ENCODE assay signal across 21 cellular contexts in the genomic region with DNA sequence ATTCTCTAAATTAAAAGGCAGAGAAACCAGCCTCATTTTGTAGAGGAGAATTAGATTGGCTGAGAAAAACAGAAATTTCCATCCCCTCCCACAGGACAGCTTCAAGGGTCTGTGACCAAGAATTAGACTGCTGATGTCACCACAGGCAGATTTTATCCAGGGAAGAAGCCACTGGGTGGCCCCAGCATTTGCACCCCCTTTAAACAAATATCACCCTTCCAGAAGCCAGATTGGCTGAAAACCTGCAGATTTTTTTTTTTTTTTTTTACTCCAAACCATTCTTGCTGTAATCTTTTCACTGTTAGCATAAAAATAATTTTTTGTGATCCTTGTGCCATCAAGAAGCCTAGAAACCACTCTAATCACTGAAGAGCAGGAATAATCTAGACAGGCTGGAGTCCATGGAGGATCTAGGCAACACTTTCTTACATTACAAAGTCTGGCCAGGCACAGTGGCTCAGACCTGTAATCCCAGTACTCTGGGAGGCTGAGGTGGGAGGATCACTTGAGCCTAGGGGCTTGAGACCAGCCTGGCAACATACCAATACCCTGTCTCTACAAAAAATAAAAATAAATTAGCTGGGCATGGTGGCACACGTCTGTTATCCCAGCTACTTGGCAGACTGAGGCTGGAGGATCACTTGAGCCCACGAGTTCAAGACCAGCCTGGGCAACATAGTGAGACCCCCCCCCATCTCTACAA. TPM values are rescaled to one million over a fixed set of nuclear protein-coding genes. Genes with fewer than 3 reads are reported as not detected.
DNase-seq lines count a peak whose midpoint lies in the region; ATAC-seq and TF ChIP-seq lines count a peak whose summit lies in the region.
"Had no signal": no experiment of that assay in that cellular context is flagged by ENCODE, and none has a peak within 500 bp of the region (broad histone marks: within the 10 kb centered on the region; RNA-seq: fewer than 3 reads in every experiment).

No MANE protein-coding gene starts in this region.

- H3K27me3 Mint-ChIP-seq in T-helper 17 cell = no peaks in the 10 kb centered on the region
- H3K27me3 Mint-ChIP-seq in CD4-positive, alpha-beta T cell = no peaks in the 10 kb centered on the region
- H3K27me3 Mint-ChIP-seq: activated naive CD8-positive, alpha-beta T cell had no signal

- H3K4me3 Mint-ChIP-seq in T-helper 17 cell = no peak overlapping the region
- H3K4me3 Mint-ChIP-seq in CD4-positive, alpha-beta T cell = no peak overlapping the region
- H3K4me3 Mint-ChIP-seq: activated naive CD8-positive, alpha-beta T cell had no signal

- POLR2A ChIA-PET in CD4-positive, alpha-beta T cell (lab: Charles Lee) = interaction anchor here (0.7 to 0.8 kb wide), 3 partner anchors 8 to 140 kb away, joined by 3 to 4 read pairs (median 3); no protein-coding TSS in a partner anchor

- no peaks in the 10 kb centered on the region for H3K36me3 ChIP-seq in gastrocnemius medialis
- H3K36me3 ChIP-seq: neutrophil, Peyer's patch, uterus had no signal

- H3K4me3 ChIP-seq in gastrocnemius medialis = no peak overlapping the region
- H3K4me3 ChIP-seq: BLaER1 treated with 17β-estradiol and CSF1 and Interleukin-3, amounts not matched to agents 10 nM and 100 nM; Peyer's patch; uterus had no signal

- peaks cover 51% of the 10 kb centered on the region for H3K4me1 Mint-ChIP-seq in T-helper 17 cell
- peaks cover 81% of the 10 kb centered on the region for H3K4me1 Mint-ChIP-seq in CD4-positive, alpha-beta T cell (ENCODE audit: low read depth)

- in situ Hi-C loops in gastrocnemius medialis (cut with MboI; ENCODE audit: low sequenced_read_pairs in 4 of 4) = no loop called here

- ATAC-seq in T-helper 17 cell = no peak
- ATAC-seq in gastrocnemius medialis = no peak
- ATAC-seq in HG03108 (IDR thresholded peaks at IDR 0.05; ENCODE audit: unreplicated experiment) = no peak
- ATAC-seq in CD4-positive, alpha-beta T cell (ENCODE audit: poor library complexity) = no peak
- ATAC-seq: left ventricle myocardium superior had no signal

- H3K9me3 ChIP-seq in T-helper 17 cell (ENCODE audit: control insufficient read depth, low read length, poor library complexity, severe bottlenecking) (no peaks in the 10 kb centered on the region), gastrocnemius medialis (no peaks in the 10 kb centered on the region)
- H3K9me3 ChIP-seq in CD4-positive, alpha-beta T cell (ENCODE audit: control insufficient read depth, low read length) = no peaks in the 10 kb centered on the region
- H3K9me3 ChIP-seq: neutrophil, Peyer's patch, uterus had no signal

- intact Hi-C loops in gastrocnemius medialis (cut with DNase I; ENCODE audit: low total_unique reads) = no loop called here
- intact Hi-C loops in CD4-positive, alpha-beta T cell (cut with DNase I, micrococcal nuclease) = no loop called here

- H3K9me3 Mint-ChIP-seq in CD4-positive, alpha-beta T cell = no peaks in the 10 kb centered on the region

- peaks cover 76 to 79% of the 10 kb centered on the region in 2 donors for H3K4me1 ChIP-seq in gastrocnemius medialis

- peak overlapping the region; percentile 71 to 80 (median 75) for H3K27ac ChIP-seq in gastrocnemius medialis
- no peak overlapping the region for H3K27ac ChIP-seq in CD4-positive, alpha-beta T cell (ENCODE audit: low read depth, low read length)
- H3K27ac ChIP-seq: BLaER1 treated with 17β-estradiol and CSF1 and Interleukin-3, amounts not matched to agents 10 nM and 100 nM; KMS-11; neutrophil; Peyer's patch; uterus had no signal

- no peak for TF ChIP-seq CTCF in gastrocnemius medialis (IDR thresholded peaks at IDR 0.05 in 4 of 5, conservative IDR thresholded peaks at IDR 0.05 in 1 of 5)
- no peak for TF ChIP-seq CTCF in CD4-positive, alpha-beta T cell (IDR thresholded peaks at IDR 0.05)

- CTCF ChIA-PET in CD4-positive, alpha-beta T cell (lab: Charles Lee) = no interaction called here

- DNase-seq in NCI-H82 (lab: John Stamatoyannopoulos, UW) (peak; percentile 23), NCI-H82 treated with DMSO at 0.1 percent for 48 hours (lab: John Stamatoyannopoulos, UW; ENCODE audit: unreplicated experiment) (no peak), T-helper 17 cell (no peak), globus pallidus (ENCODE audit: low spot score) (peak; percentile 28), gastrocnemius medialis (no peak), DMS53 (lab: John Stamatoyannopoulos, UW) (no peak)
- no peak for DNase-seq in CD4-positive, alpha-beta T cell
- DNase-seq: activated CD4-positive, alpha-beta T cell treated with anti-CD3 and anti-CD28 coated beads for 1 hour; DMS153; left ventricle myocardium superior; NCI-H1694 treated with DMSO at 0.1 percent for 48 hours; NCI-H226; Peyer's patch; retina; stimulated activated CD4-positive, alpha-beta T cell treated with anti-CD3 and anti-CD28 coated beads, Interleukin-12 subunit alpha, Interleukin-12 subunit beta, amount 100 ng/mL, for 4 hours; uterus had no signal

- H3K27ac Mint-ChIP-seq in T-helper 17 cell = peak overlapping the region; percentile 27
- no peak overlapping the region for H3K27ac Mint-ChIP-seq in CD4-positive, alpha-beta T cell
- H3K27ac Mint-ChIP-seq: activated naive CD8-positive, alpha-beta T cell had no signal

- TF ChIP-seq POLR2A in gastrocnemius medialis (IDR thresholded peaks at IDR 0.05) = no peak

- H3K27me3 ChIP-seq in gastrocnemius medialis = no peaks in the 10 kb centered on the region
- H3K27me3 ChIP-seq in CD4-positive, alpha-beta T cell (ENCODE audit: control insufficient read depth, insufficient read depth, low read length) = no peaks in the 10 kb centered on the region
- H3K27me3 ChIP-seq: BLaER1 treated with 17β-estradiol and CSF1 and Interleukin-3, amounts not matched to agents 10 nM and 100 nM; neutrophil; Peyer's patch; uterus had no signal

- no peaks in the 10 kb centered on the region for H3K36me3 Mint-ChIP-seq in T-helper 17 cell (ENCODE audit: low read depth)
- no peaks in the 10 kb centered on the region for H3K36me3 Mint-ChIP-seq in CD4-positive, alpha-beta T cell (ENCODE audit: low read depth)

RNA-seq across cellular contexts. Expression of a gene that starts 11.9 kb away (rescaled TPM):
- total RNA-seq in T-helper 17 cell (10 to 100 TPM; 36.9 to 44.8 TPM), gastrocnemius medialis (10 to 100 TPM; 12.0 to 25.7 (median 17.1) TPM)
- 10 to 100 TPM; 41.1 to 41.5 TPM for total RNA-seq in CD4-positive, alpha-beta T cell

RNA-seq across cellular contexts. Expression of a gene that starts 24.0 kb away (rescaled TPM):
- total RNA-seq in T-helper 17 cell = 10 to 100 TPM; 21.8 to 30.5 TPM
- 10 to 100 TPM; 25.8 to 40.6 (median 33.7) TPM for total RNA-seq in gastrocnemius medialis
- 10 to 100 TPM; 40.0 to 40.1 TPM for total RNA-seq in CD4-positive, alpha-beta T cell

Comparison
In these comparisons a context has a peak if more than half of its experiments do, and no peak if none do; other contexts are left out.
1. DNase-seq: peak in NCI-H82 (single experiment) and globus pallidus (single experiment); none in NCI-H82 treated with DMSO at 0.1 percent for 48 hours (single experiment), T-helper 17 cell (0 of 3), gastrocnemius medialis (0 of 2), CD4-positive, alpha-beta T cell (0 of 10) and DMS53 (single experiment).